ENCODE assay signal across 9 cellular contexts in genomic region chr6:219641-220198, GRCh38.
DNase-seq lines count a peak whose midpoint lies in the region; ATAC-seq and TF ChIP-seq lines count a peak whose summit lies in the region.
"Had no signal": no experiment of that assay in that cellular context is flagged by ENCODE, and none has a peak within 500 bp of the region (broad histone marks: within the 10 kb centered on the region; RNA-seq: fewer than 3 reads in every experiment).

No MANE protein-coding gene starts in this region.

- H3K27ac ChIP-seq in stomach = no peak overlapping the region

- H3K4me3 Mint-ChIP-seq in T-helper 17 cell (no peak overlapping the region), immature natural killer cell (no peak overlapping the region)
- H3K4me3 Mint-ChIP-seq: brain had no signal

- no peaks in the 10 kb centered on the region for H3K9me3 Mint-ChIP-seq in immature natural killer cell

- DNase-seq in HCEC 1CT (peak; percentile 61), T-helper 17 cell (no peak), hippocampal formation (lab: John Stamatoyannopoulos, UW) (peak; percentile 14 to 26), stomach (peak; percentile 43), immature natural killer cell (no peak)
- no peak for DNase-seq in stimulated activated CD4-positive, alpha-beta T cell treated with anti-CD3 and anti-CD28 coated beads, Interleukin-15, amount 100 ng/mL, for 24 hours

- no peak for TF ChIP-seq EP300 in stomach (IDR thresholded peaks at IDR 0.05)

- no peaks in the 10 kb centered on the region for H3K36me3 ChIP-seq in stomach

- H3K4me1 ChIP-seq in stomach = peaks cover 0 to 4% (median 0%) of the 10 kb centered on the region in 4 donors

- H3K9me3 ChIP-seq in T-helper 17 cell (ENCODE audit: control insufficient read depth, low read length, poor library complexity, severe bottlenecking) = no peaks in the 10 kb centered on the region
- no peaks in the 10 kb centered on the region for H3K9me3 ChIP-seq in stomach

- TF ChIP-seq POLR2A in stomach (IDR thresholded peaks at IDR 0.05) = no peak

- H3K36me3 Mint-ChIP-seq in T-helper 17 cell (ENCODE audit: low read depth) (no peaks in the 10 kb centered on the region), immature natural killer cell (no peaks in the 10 kb centered on the region)
- H3K36me3 Mint-ChIP-seq: brain had no signal

- H3K4me1 Mint-ChIP-seq in T-helper 17 cell (peaks cover 34% of the 10 kb centered on the region), immature natural killer cell (peaks cover 8 to 14% of the 10 kb centered on the region in 2 donors)
- H3K4me1 Mint-ChIP-seq: brain had no signal

- TF ChIP-seq CTCF in stomach (IDR thresholded peaks at IDR 0.05) = no peak

- H3K27ac Mint-ChIP-seq in T-helper 17 cell (no peak overlapping the region), immature natural killer cell (no peak overlapping the region)
- H3K27ac Mint-ChIP-seq: brain had no signal

- H3K27me3 ChIP-seq in stomach = peaks cover 0 to 34% (median 4%) of the 10 kb centered on the region in 3 donors

- intact Hi-C loops in stomach (cut with DNase I; ENCODE audit: low total_unique reads) = no loop called here

- no peak overlapping the region for H3K4me3 ChIP-seq in stomach

- 25 to 39% (median 35%) methylated on average over 16 to 17 of the region's 17 CpGs for WGBS in stomach, 5 donors

- ATAC-seq in T-helper 17 cell (peak; percentile 27), GM19328 (IDR thresholded peaks at IDR 0.05; ENCODE audit: unreplicated experiment) (no peak), HG02763 (IDR thresholded peaks at IDR 0.05; ENCODE audit: unreplicated experiment) (no peak)

- H3K27me3 Mint-ChIP-seq in T-helper 17 cell (no peaks in the 10 kb centered on the region), immature natural killer cell (ENCODE audit: low read depth in 3 of 3) (peaks cover 3 to 5% (median 5%) of the 10 kb centered on the region in 3 donors)

Comparison
In these comparisons a context has a peak if more than half of its experiments do, and no peak if none do; other contexts are left out.
1. DNase-seq: peak in HCEC 1CT (single experiment), hippocampal formation (2 of 2) and stomach (single experiment); none in T-helper 17 cell (0 of 3), immature natural killer cell (0 of 3) and stimulated activated CD4-positive, alpha-beta T cell treated with anti-CD3 and anti-CD28 coated beads, Interleukin-15, amount 100 ng/mL, for 24 hours (single experiment).